1 cellular context compared by ENCODE assay signal in genomic region chr19:17778621-17779280, GRCh38.
A peak's percentile ranks its signal among the peaks of the same experiment; 100 is the strongest.
TF ChIP-seq lines count a peak whose summit lies in the region.

No MANE protein-coding gene starts in this region.

TF ChIP-seq in H1, 55 proteins besides CTCF, POLR2A, EP300 and RAD21:
- TF ChIP-seq SUZ12 (IDR thresholded peaks at IDR 0.05; ENCODE audit: low read length): no peak
- no peak for TF ChIP-seq YY1 (IDR thresholded peaks at IDR 0.05; ENCODE audit: low read depth, low read length)
- 0 out of 4 replicates have a peak, but pooled peaks of 1 of the 2 experiments have one; percentile 15 for TF ChIP-seq SIN3A (conservative IDR thresholded peaks at IDR 0.05 in 1 of 2, IDR thresholded peaks at IDR 0.05 in 1 of 2; ENCODE audit: low read depth in 1 of 2, low read length in 2 of 2)
- peak; percentile 65 for TF ChIP-seq SP4 (IDR thresholded peaks at IDR 0.05; ENCODE audit: low read length)
- TF ChIP-seq, protein P1, sequence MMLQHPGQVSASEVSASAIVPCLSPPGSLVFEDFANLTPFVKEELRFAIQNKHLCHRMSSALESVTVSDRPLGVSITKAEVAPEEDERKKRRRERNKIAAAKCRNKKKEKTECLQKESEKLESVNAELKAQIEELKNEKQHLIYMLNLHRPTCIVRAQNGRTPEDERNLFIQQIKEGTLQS (IDR thresholded peaks at IDR 0.05; ENCODE audit: insufficient read depth, low read depth, low read length): no peak
- peak in 1 of 2 experiments; percentile 89; a peak in 1 of 4 replicates for TF ChIP-seq HDAC2 (IDR thresholded peaks at IDR 0.05; ENCODE audit: borderline replicate concordance in 1 of 2, low read depth in 2 of 2, low read length in 2 of 2)
- TF ChIP-seq CEBPB (IDR thresholded peaks at IDR 0.05; ENCODE audit: low read depth, low read length): no peak
- TF ChIP-seq CHD2 (IDR thresholded peaks at IDR 0.05; ENCODE audit: low read length): no peak
- TF ChIP-seq KDM1A (IDR thresholded peaks at IDR 0.05; ENCODE audit: borderline replicate concordance, low read length): peak; percentile 89
- TF ChIP-seq POLR2AphosphoS5 (IDR thresholded peaks at IDR 0.05; ENCODE audit: low read depth, low read length): no peak
- TF ChIP-seq, protein P2, sequence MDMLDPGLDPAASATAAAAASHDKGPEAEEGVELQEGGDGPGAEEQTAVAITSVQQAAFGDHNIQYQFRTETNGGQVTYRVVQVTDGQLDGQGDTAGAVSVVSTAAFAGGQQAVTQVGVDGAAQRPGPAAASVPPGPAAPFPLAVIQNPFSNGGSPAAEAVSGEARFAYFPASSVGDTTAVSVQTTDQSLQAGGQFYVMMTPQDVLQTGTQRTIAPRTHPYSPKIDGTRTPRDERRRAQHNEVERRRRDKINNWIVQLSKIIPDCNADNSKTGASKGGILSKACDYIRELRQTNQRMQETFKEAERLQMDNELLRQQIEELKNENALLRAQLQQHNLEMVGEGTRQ (IDR thresholded peaks at IDR 0.05; ENCODE audit: low read length): no peak
- TF ChIP-seq RFX5 (IDR thresholded peaks at IDR 0.05; ENCODE audit: borderline replicate concordance, low read depth, low read length): no peak
- TF ChIP-seq KDM4A (IDR thresholded peaks at IDR 0.05; ENCODE audit: low read depth, low read length, severe bottlenecking): peak; percentile 7
- TF ChIP-seq MAX (IDR thresholded peaks at IDR 0.05): peak; percentile 67
- TF ChIP-seq E2F6 (IDR thresholded peaks at IDR 0.05): peak; percentile 44
- no peak for TF ChIP-seq SAP30 (IDR thresholded peaks at IDR 0.05; ENCODE audit: insufficient read depth, insufficient replicate concordance, low read length)
- TF ChIP-seq GTF2F1 (IDR thresholded peaks at IDR 0.05; ENCODE audit: borderline replicate concordance, low read depth, low read length): no peak
